Comparison of ENCODE assay signal across 10 cellular contexts in genomic region chr2:157150747-157151146, GRCh38.
DNase-seq lines count a peak whose midpoint lies in the region; ATAC-seq and TF ChIP-seq lines count a peak whose summit lies in the region.
"Had no signal": no experiment of that assay in that cellular context is flagged by ENCODE, and none has a peak within 500 bp of the region (broad histone marks: within the 10 kb centered on the region; RNA-seq: fewer than 3 reads in every experiment).

No MANE protein-coding gene starts in this region.

- H3K27ac ChIP-seq in breast epithelium: no peak overlapping the region
- H3K27ac ChIP-seq in heart right ventricle: no peak overlapping the region

- H3K4me3 ChIP-seq in fibroblast of the aortic adventitia (ENCODE audit: low read depth, low read length): no peak overlapping the region
- H3K4me3 ChIP-seq in breast epithelium: no peak overlapping the region
- H3K4me3 ChIP-seq in heart right ventricle: no peak overlapping the region

- no peaks in the 10 kb centered on the region for H3K9me3 ChIP-seq in breast epithelium
- no peaks in the 10 kb centered on the region for H3K9me3 ChIP-seq in heart right ventricle

- intact Hi-C loops in breast epithelium (cut with DNase I; ENCODE audit: low total_unique reads) (loop anchor here (10.0 kb wide), 1 partner anchor 624 kb away; no protein-coding TSS in a partner anchor), heart right ventricle (cut with DNase I) (no loop called here)

- no peaks in the 10 kb centered on the region for H3K27me3 ChIP-seq in breast epithelium
- H3K27me3 ChIP-seq in heart right ventricle: peaks cover 0 to 3% (median 0%) of the 10 kb centered on the region in 7 donors

- DNase-seq in fibroblast of the aortic adventitia (ENCODE audit: low read depth): peak; percentile 12
- DNase-seq in breast epithelium (ENCODE audit: low spot score in 2 of 2): no peak
- DNase-seq in heart right ventricle: no peak
- no peak for DNase-seq in NCI-H1417 (lab: John Stamatoyannopoulos, UW)
- no peak for DNase-seq in NCI-H2107 (lab: John Stamatoyannopoulos, UW)
- DNase-seq: activated naive CD8-positive, alpha-beta T cell treated with anti-CD3 and anti-CD28 coated beads, Interleukin-2, amount 50 U/mL, for 24 hours; DND-41 had no signal

- H3K36me3 ChIP-seq in breast epithelium (no peaks in the 10 kb centered on the region), heart right ventricle (no peaks in the 10 kb centered on the region)

- TF ChIP-seq POLR2A in breast epithelium (IDR thresholded peaks at IDR 0.05): no peak

- WGBS in heart right ventricle, 2 donors: 68 to 69% methylated on average over 3 of the region's 3 CpGs

- H3K4me1 ChIP-seq in breast epithelium: no peaks in the 10 kb centered on the region
- no peaks in the 10 kb centered on the region for H3K4me1 ChIP-seq in heart right ventricle

- no peak for TF ChIP-seq CTCF in fibroblast of the aortic adventitia (IDR thresholded peaks at IDR 0.05; ENCODE audit: insufficient read depth, low read length)
- TF ChIP-seq CTCF in breast epithelium (IDR thresholded peaks at IDR 0.05): no peak
- TF ChIP-seq CTCF in heart right ventricle (IDR thresholded peaks at IDR 0.05): no peak

- ATAC-seq in GM18508 (IDR thresholded peaks at IDR 0.05; ENCODE audit: insufficient read depth, unreplicated experiment): peak; percentile 93
- ATAC-seq in GM21723 (IDR thresholded peaks at IDR 0.05; ENCODE audit: unreplicated experiment): peak; percentile 85
- ATAC-seq in HG03439 (IDR thresholded peaks at IDR 0.05; ENCODE audit: unreplicated experiment): peak; percentile 89
- no peak for ATAC-seq in heart right ventricle
- ATAC-seq: activated naive CD8-positive, alpha-beta T cell treated with anti-CD3 and anti-CD28 coated beads, Interleukin-2, amount 50 U/mL, for 24 hours had no signal

Comparison
In these comparisons a context has a peak if more than half of its experiments do, and no peak if none do; other contexts are left out.
1. ATAC-seq: peak in GM18508 (single experiment), GM21723 (single experiment) and HG03439 (single experiment); none in heart right ventricle (0 of 8).